Comparison of ENCODE assay signal across 13 cellular contexts in the genomic region with DNA sequence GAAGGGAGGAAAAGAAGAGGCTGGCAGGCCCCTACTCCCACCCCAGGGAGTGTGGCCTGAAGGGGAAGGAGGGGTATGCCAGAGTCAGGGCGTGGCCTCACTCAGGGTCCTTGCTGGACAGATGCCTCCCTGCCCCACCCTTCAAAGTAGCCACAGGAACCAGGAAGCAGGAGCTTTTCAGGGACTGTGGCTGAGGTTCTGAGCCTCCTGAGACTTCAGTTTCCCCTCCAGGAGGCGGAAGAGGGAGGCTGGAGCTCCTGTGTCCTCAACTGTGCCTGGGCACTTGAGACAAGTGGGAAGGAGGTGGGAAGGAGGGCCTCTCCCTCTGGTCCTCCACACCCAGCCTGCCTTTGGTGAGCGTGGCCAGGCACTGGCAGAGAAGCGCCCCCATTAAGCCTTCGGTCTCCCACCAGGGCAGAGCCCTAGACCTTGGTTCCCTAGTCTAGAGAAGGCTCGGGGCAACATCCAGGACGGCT. TPM values are rescaled to one million over a fixed set of nuclear protein-coding genes. Genes with fewer than 3 reads are reported as not detected.
A peak's percentile ranks its signal among the peaks of the same experiment; 100 is the strongest.
DNase-seq lines count a peak whose midpoint lies in the region; ATAC-seq, FAIRE-seq and TF ChIP-seq lines count a peak whose summit lies in the region.
"Had no signal": no experiment of that assay in that cellular context is flagged by ENCODE, and none has a peak within 500 bp of the region (broad histone marks: within the 10 kb centered on the region; RNA-seq: fewer than 3 reads in every experiment).

No MANE protein-coding gene starts in this region.

- POLR2A ChIA-PET in HepG2 (lab: Yijun Ruan, JAX) = interaction anchor here (0.5 to 1.9 kb wide), 9 partner anchors 11 to 229 kb away, joined by 3 to 5 read pairs (median 4); partner anchors contain the start of genes PSRC1, SARS1 and SORT1

- peak overlapping the region; percentile 91 for H3K4me3 Mint-ChIP-seq in neural crest cell
- H3K4me3 Mint-ChIP-seq: activated naive CD4-positive, alpha-beta T cell treated with anti-CD3 and anti-CD28 coated beads for 36 hours had no signal

- H3K27me3 Mint-ChIP-seq in neural crest cell (ENCODE audit: low read depth) = no peaks in the 10 kb centered on the region

- H3K79me2 ChIP-seq in HepG2 (ENCODE audit: insufficient read depth, low read length) (no peaks in the 10 kb centered on the region), GM23248 (ENCODE audit: insufficient read depth) (no peaks in the 10 kb centered on the region)

- no peaks in the 10 kb centered on the region for H3K9me2 ChIP-seq in GM23248 (ENCODE audit: insufficient read depth)

- TF ChIP-seq EP300 in HepG2 (IDR thresholded peaks at IDR 0.05; ENCODE audit: low read depth in 2 of 2, low read length in 2 of 2) (no peak), HepG2 (CRISPR knock-in tag; IDR thresholded peaks at IDR 0.05; ENCODE audit: borderline replicate concordance) (no peak)

- ATAC-seq in HepG2 = peak; percentile 24
- ATAC-seq in right lobe of liver = no peak
- no peak for ATAC-seq in omental fat pad (ENCODE audit: low FRiP score)
- no peak for ATAC-seq in GM21360 (IDR thresholded peaks at IDR 0.05; ENCODE audit: unreplicated experiment)
- no peak for ATAC-seq in GM21423 (IDR thresholded peaks at IDR 0.05; ENCODE audit: unreplicated experiment)
- ATAC-seq: PC-3 had no signal

- no peaks in the 10 kb centered on the region for H4K20me1 ChIP-seq in HepG2 (ENCODE audit: insufficient read depth, low read length)
- H4K20me1 ChIP-seq in GM23248 (ENCODE audit: insufficient read depth) = no peaks in the 10 kb centered on the region

- peaks cover 0 to 8% of the 10 kb centered on the region in 2 experiments; a peak in 1 of 5 replicates for H3K36me3 ChIP-seq in HepG2 (replicated peaks in 1 of 2; ENCODE audit: control insufficient read depth in 1 of 2, insufficient read depth in 2 of 2, low read length in 2 of 2)
- no peaks in the 10 kb centered on the region for H3K36me3 ChIP-seq in right lobe of liver
- no peaks in the 10 kb centered on the region for H3K36me3 ChIP-seq in GM23248 (ENCODE audit: low read depth)

- CTCF ChIA-PET in HepG2 (lab: Yijun Ruan, JAX; ENCODE audit: low intra/inter-chr PET ratio, low total read pairs) = interaction anchor here (1.6 kb wide), 1 partner anchor 54 kb away, joined by 3 read pairs; no protein-coding TSS in a partner anchor

- H3K9me3 Mint-ChIP-seq in neural crest cell = no peaks in the 10 kb centered on the region
- H3K9me3 Mint-ChIP-seq: activated naive CD4-positive, alpha-beta T cell treated with anti-CD3 and anti-CD28 coated beads for 36 hours had no signal

- H3K4me3 ChIP-seq in HepG2 (replicated peaks in 1 of 3; ENCODE audit: insufficient read depth in 1 of 3, low read depth in 2 of 3, low read length in 3 of 3) = peak overlapping the region; percentile 5 to 59 (median 12); a peak in 3 of 6 replicates
- H3K4me3 ChIP-seq in right lobe of liver = no peak overlapping the region
- H3K4me3 ChIP-seq in GM23248 = no peak overlapping the region

- peak overlapping the region; percentile 88 for H3K27ac ChIP-seq in HepG2 (ENCODE audit: extremely low read length, insufficient read depth, low read length)
- no peak overlapping the region for H3K27ac ChIP-seq in right lobe of liver
- H3K27ac ChIP-seq in epithelial cell of prostate = peak overlapping the region; percentile 40
- H3K27ac ChIP-seq in GM23248 = no peak overlapping the region

- H3K9me3 ChIP-seq in HepG2 (ENCODE audit: low read length) = no peaks in the 10 kb centered on the region
- no peaks in the 10 kb centered on the region for H3K9me3 ChIP-seq in right lobe of liver
- H3K9me3 ChIP-seq in GM23248 (ENCODE audit: low read depth) = no peaks in the 10 kb centered on the region

- intact Hi-C loops in HepG2 (cut with micrococcal nuclease; ENCODE audit: unreplicated experiment) (no loop called here), right lobe of liver (cut with DNase I) (no loop called here)

- in situ Hi-C loops in HepG2 (cut with HindIII; ENCODE audit: extremely low pct_ligation_motif_present, low pct_unique_long_range_greater_than_20kb) = no loop called here
- in situ Hi-C loops in GM23248 (cut with MboI) = no loop called here

- H3K9ac ChIP-seq in HepG2 (ENCODE audit: insufficient read depth, low read depth, low read length) = peak overlapping the region; percentile 71
- no peak overlapping the region for H3K9ac ChIP-seq in GM23248

- H2AFZ ChIP-seq in HepG2 (ENCODE audit: low read length) (no peak overlapping the region), GM23248 (no peak overlapping the region)

- TF ChIP-seq POLR2A in HepG2 (IDR thresholded peaks at IDR 0.05; ENCODE audit: insufficient read depth in 1 of 2, low read depth in 2 of 2, low read length in 2 of 2) (no peak), right lobe of liver (IDR thresholded peaks at IDR 0.05) (no peak)

- H3K27me3 ChIP-seq in HepG2 (ENCODE audit: control insufficient read depth in 1 of 2, insufficient read depth in 2 of 2, low read length in 2 of 2) (no peaks in the 10 kb centered on the region), right lobe of liver (no peaks in the 10 kb centered on the region), GM23248 (replicated peaks; ENCODE audit: insufficient read depth) (no peaks in the 10 kb centered on the region)

- TF ChIP-seq RAD21 in HepG2 (CRISPR knock-in tag; IDR thresholded peaks at IDR 0.05) = no peak

- TF ChIP-seq CTCF in HepG2 (CRISPR knock-in tag; IDR thresholded peaks at IDR 0.05) (no peak), right lobe of liver (IDR thresholded peaks at IDR 0.05) (no peak), neural crest cell (conservative IDR thresholded peaks at IDR 0.05) (peak; percentile 4), omental fat pad (IDR thresholded peaks at IDR 0.05) (no peak)

- peak overlapping the region; percentile 91 for H3K4me2 ChIP-seq in HepG2 (ENCODE audit: low read depth, low read length)
- H3K4me2 ChIP-seq in GM23248 (ENCODE audit: unreplicated experiment) = no peak overlapping the region

- DNase-seq in HepG2 (ENCODE audit: low spot score) = no peak
- DNase-seq in right lobe of liver = no peak
- no peak for DNase-seq in epithelial cell of prostate (ENCODE audit: low read depth, low spot score)
- DNase-seq in neural crest cell (ENCODE audit: low read depth, low spot score) = no peak
- DNase-seq in omental fat pad (ENCODE audit: low spot score) = no peak
- DNase-seq in GM23248 = no peak
- DNase-seq: activated naive CD4-positive, alpha-beta T cell treated with anti-CD3 and anti-CD28 coated beads for 36 hours; MM.1S; PC-3; stimulated activated CD4-positive, alpha-beta T cell treated with anti-CD3 and anti-CD28 coated beads, Interleukin-4, amount 100 ng/mL, for 4 hours had no signal

- H3K4me1 ChIP-seq in HepG2 (ENCODE audit: insufficient read depth, low read length) = peaks cover 43% of the 10 kb centered on the region
- H3K4me1 ChIP-seq in right lobe of liver = no peaks in the 10 kb centered on the region
- H3K4me1 ChIP-seq in GM23248 (ENCODE audit: insufficient read depth) = no peaks in the 10 kb centered on the region; the same call in 1 of the 2 replicates

- no CpG with 5 or more reads among the region's 7 CpGs for WGBS in HepG2 (ENCODE audit: low lambda C conversion rate)
- WGBS in right lobe of liver (ENCODE audit: insufficient coverage, low coverage, low lambda C conversion rate, missing lambda C conversion rate) = 100% methylated on average over 1 of the region's 7 CpGs
- 63 to 70% methylated on average over 7 of the region's 7 CpGs for WGBS in GM23248 (ENCODE audit: low coverage in 1 of 2, low lambda C conversion rate in 2 of 2, missing lambda C conversion rate in 2 of 2), 2 experiments

- no peaks in the 10 kb centered on the region for H3F3A ChIP-seq in GM23248 (ENCODE audit: insufficient read depth)

- FAIRE-seq in HepG2 (lab: Jason Lieb, UNC) = no peak

- H3K4me1 Mint-ChIP-seq in neural crest cell = peaks cover 76% of the 10 kb centered on the region

- H3K36me3 Mint-ChIP-seq in neural crest cell (ENCODE audit: low read depth) = peaks cover 23% of the 10 kb centered on the region

- peak overlapping the region; percentile 98 for H3K27ac Mint-ChIP-seq in neural crest cell (ENCODE audit: unreplicated experiment)
- H3K27ac Mint-ChIP-seq: activated naive CD4-positive, alpha-beta T cell treated with anti-CD3 and anti-CD28 coated beads for 36 hours had no signal

- BruUV-seq in HepG2 (replicated peaks; lab: Mats Ljungman, UMichigan) = no TSS peak

RNA-seq across cellular contexts. Expression of gene CELSR2, which starts 5.3 kb away (rescaled TPM):
- 3.1 and 4.0 TPM in 2 replicates for total RNA-seq in HepG2 (2016; rRNA removed; fragmentation: Illumina TruSeq; extraction: Trizol)
- total RNA-seq in HepG2 (2016; cell fraction: cytosol; rRNA removed; fragmentation: Illumina TruSeq; extraction: Trizol; ENCODE audit: low read depth) = 1.9 and 2.7 TPM in 2 replicates
- 2.4 and 4.3 TPM in 2 replicates for total RNA-seq in HepG2 (2016; cell fraction: insoluble cytoplasmic fraction; rRNA removed; fragmentation: Illumina TruSeq; extraction: Trizol)
- 1.9 and 2.3 TPM in 2 replicates for total RNA-seq in HepG2 (2016; cell fraction: membrane; rRNA removed; fragmentation: Illumina TruSeq; extraction: Trizol)
- 7.6 and 9.5 TPM in 2 replicates for total RNA-seq in HepG2 (2016; cell fraction: nucleus; rRNA removed; fragmentation: Illumina TruSeq; extraction: Trizol)
- polyA plus RNA-seq in HepG2 (2011; rRNA removed) = 6.6 and 7.8 TPM in 2 replicates
- 3.6 and 4.4 TPM in 2 replicates for polyA plus RNA-seq in HepG2 (2011; cell fraction: cytosol; rRNA removed)
- polyA plus RNA-seq in HepG2 (2011; cell fraction: nucleus; rRNA removed) = 23.5 and 27.3 TPM in 2 replicates
- polyA plus RNA-seq in HepG2 (2012) = 5.9 and 7.3 TPM in 2 replicates
- 0.35 and 0.41 TPM in 2 replicates for polyA plus RNA-seq in HepG2 (2016; cell fraction: cytosol; fragmentation: Illumina TruSeq; extraction: Trizol; ENCODE audit: low read depth)
- polyA plus RNA-seq in HepG2 (2016; cell fraction: insoluble cytoplasmic fraction; fragmentation: Illumina TruSeq; extraction: Trizol; ENCODE audit: low read depth) = 2.4 and 3.9 TPM in 2 replicates
- 0.68 TPM in 2 replicates for polyA plus RNA-seq in HepG2 (2016; cell fraction: membrane; fragmentation: Illumina TruSeq; extraction: Trizol; ENCODE audit: low read depth)
- polyA plus RNA-seq in HepG2 (2016; cell fraction: nucleus; fragmentation: Illumina TruSeq; extraction: Trizol; ENCODE audit: insufficient read depth, low read depth) = 18.1 and 20.4 TPM in 2 replicates
- polyA minus RNA-seq in HepG2 (2011; rRNA and poly(A)+ RNA removed; ENCODE audit: low replicate concordance) = 25.8 and 30.0 TPM in 2 replicates
- polyA minus RNA-seq in HepG2 (2011; cell fraction: cytosol; rRNA and poly(A)+ RNA removed) = 7.9 and 9.1 TPM in 2 replicates
- polyA minus RNA-seq in HepG2 (2011; cell fraction: nucleus; rRNA and poly(A)+ RNA removed) = 13.4 and 15.3 TPM in 2 replicates
- 1 to 10 TPM; 1.3 to 3.3 (median 3.0) TPM for total RNA-seq in right lobe of liver
- total RNA-seq in neural crest cell = 97.1 and 99.2 TPM in 2 replicates
- total RNA-seq in omental fat pad = 1 to 10 TPM; 1.6 to 2.6 (median 1.9) TPM
- total RNA-seq in GM23248 (2014; rRNA removed; shearing (Covaris generic)) = 0.13 and 0.32 TPM in 2 replicates
- 0.11 and 0.25 TPM in 2 replicates for polyA plus RNA-seq in GM23248 (2016; fragmentation: Nextera tagmentation; extraction: Ambion mirVana)

RNA-seq across cellular contexts. Expression of gene PSRC1, which starts 28.3 kb away (rescaled TPM):
- total RNA-seq in HepG2 (2016; rRNA removed; fragmentation: Illumina TruSeq; extraction: Trizol) (26.5 and 28.6 TPM in 2 replicates), right lobe of liver (1 to 10 TPM in 5 of 6 experiments, under 1 TPM in 1; 0.70 to 3.4 (median 1.5) TPM), neural crest cell (100 and 102 TPM in 2 replicates), omental fat pad (1 to 10 TPM; 1.7 to 8.7 (median 2.1) TPM)
- 15.7 and 18.2 TPM in 2 replicates for total RNA-seq in HepG2 (2016; cell fraction: cytosol; rRNA removed; fragmentation: Illumina TruSeq; extraction: Trizol; ENCODE audit: low read depth)
- total RNA-seq in HepG2 (2016; cell fraction: insoluble cytoplasmic fraction; rRNA removed; fragmentation: Illumina TruSeq; extraction: Trizol) = 23.7 and 27.5 TPM in 2 replicates
- total RNA-seq in HepG2 (2016; cell fraction: membrane; rRNA removed; fragmentation: Illumina TruSeq; extraction: Trizol) = 24.4 and 25.4 TPM in 2 replicates
- 23.6 and 27.9 TPM in 2 replicates for total RNA-seq in HepG2 (2016; cell fraction: nucleus; rRNA removed; fragmentation: Illumina TruSeq; extraction: Trizol)
- polyA plus RNA-seq in HepG2 (2011; rRNA removed) (23.9 and 30.3 TPM in 2 replicates), GM23248 (2016; fragmentation: Nextera tagmentation; extraction: Ambion mirVana) (11.6 and 15.3 TPM in 2 replicates)
- 11.8 and 18.1 TPM in 2 replicates for polyA plus RNA-seq in HepG2 (2011; cell fraction: cytosol; rRNA removed)
- polyA plus RNA-seq in HepG2 (2011; cell fraction: nucleus; rRNA removed) = 104 and 135 TPM in 2 replicates
- polyA plus RNA-seq in HepG2 (2012) = 12.2 and 19.3 TPM in 2 replicates
- polyA plus RNA-seq in HepG2 (2016; cell fraction: cytosol; fragmentation: Illumina TruSeq; extraction: Trizol; ENCODE audit: low read depth) = 13.9 and 14.3 TPM in 2 replicates
- polyA plus RNA-seq in HepG2 (2016; cell fraction: insoluble cytoplasmic fraction; fragmentation: Illumina TruSeq; extraction: Trizol; ENCODE audit: low read depth) = 37.5 and 41.0 TPM in 2 replicates
- polyA plus RNA-seq in HepG2 (2016; cell fraction: membrane; fragmentation: Illumina TruSeq; extraction: Trizol; ENCODE audit: low read depth) = 24.3 and 27.2 TPM in 2 replicates
- polyA plus RNA-seq in HepG2 (2016; cell fraction: nucleus; fragmentation: Illumina TruSeq; extraction: Trizol; ENCODE audit: insufficient read depth, low read depth) = 82.1 and 85.7 TPM in 2 replicates
- polyA minus RNA-seq in HepG2 (2011; rRNA and poly(A)+ RNA removed; ENCODE audit: low replicate concordance) = 12.7 and 26.2 TPM in 2 replicates
- 7.7 and 12.2 TPM in 2 replicates for polyA minus RNA-seq in HepG2 (2011; cell fraction: cytosol; rRNA and poly(A)+ RNA removed)
- polyA minus RNA-seq in HepG2 (2011; cell fraction: nucleus; rRNA and poly(A)+ RNA removed) = 12.3 and 21.4 TPM in 2 replicates
- 15.6 and 20.5 TPM in 2 replicates for total RNA-seq in GM23248 (2014; rRNA removed; shearing (Covaris generic))

RNA-seq across cellular contexts. Expression of gene SARS1, which starts 40.9 kb away (rescaled TPM):
- total RNA-seq in HepG2 (2016; rRNA removed; fragmentation: Illumina TruSeq; extraction: Trizol) (134 and 166 TPM in 2 replicates), right lobe of liver (100 to 1,000 TPM in 2 of 6 experiments, 10 to 100 TPM in 4; 73.5 to 123 (median 91.6) TPM), neural crest cell (156 and 158 TPM in 2 replicates), omental fat pad (100 to 1,000 TPM; 109 to 151 (median 132) TPM)
- total RNA-seq in HepG2 (2016; cell fraction: cytosol; rRNA removed; fragmentation: Illumina TruSeq; extraction: Trizol; ENCODE audit: low read depth) = 35.5 and 37.6 TPM in 2 replicates
- total RNA-seq in HepG2 (2016; cell fraction: insoluble cytoplasmic fraction; rRNA removed; fragmentation: Illumina TruSeq; extraction: Trizol) = 133 and 171 TPM in 2 replicates
- total RNA-seq in HepG2 (2016; cell fraction: membrane; rRNA removed; fragmentation: Illumina TruSeq; extraction: Trizol) = 59.1 and 63.3 TPM in 2 replicates
- total RNA-seq in HepG2 (2016; cell fraction: nucleus; rRNA removed; fragmentation: Illumina TruSeq; extraction: Trizol) = 64.5 and 74.2 TPM in 2 replicates
- polyA plus RNA-seq in HepG2 (2011; rRNA removed) (103 and 142 TPM in 2 replicates), GM23248 (2016; fragmentation: Nextera tagmentation; extraction: Ambion mirVana) (353 and 355 TPM in 2 replicates)
- 112 and 159 TPM in 2 replicates for polyA plus RNA-seq in HepG2 (2011; cell fraction: cytosol; rRNA removed)
- polyA plus RNA-seq in HepG2 (2011; cell fraction: nucleus; rRNA removed) = 105 and 142 TPM in 2 replicates
- 149 and 254 TPM in 2 replicates for polyA plus RNA-seq in HepG2 (2012)
- 26.3 and 26.7 TPM in 2 replicates for polyA plus RNA-seq in HepG2 (2016; cell fraction: cytosol; fragmentation: Illumina TruSeq; extraction: Trizol; ENCODE audit: low read depth)
- polyA plus RNA-seq in HepG2 (2016; cell fraction: insoluble cytoplasmic fraction; fragmentation: Illumina TruSeq; extraction: Trizol; ENCODE audit: low read depth) = 147 and 154 TPM in 2 replicates
- 40.9 and 46.0 TPM in 2 replicates for polyA plus RNA-seq in HepG2 (2016; cell fraction: membrane; fragmentation: Illumina TruSeq; extraction: Trizol; ENCODE audit: low read depth)
- 89.4 and 93.0 TPM in 2 replicates for polyA plus RNA-seq in HepG2 (2016; cell fraction: nucleus; fragmentation: Illumina TruSeq; extraction: Trizol; ENCODE audit: insufficient read depth, low read depth)
- polyA minus RNA-seq in HepG2 (2011; rRNA and poly(A)+ RNA removed; ENCODE audit: low replicate concordance) = 99.8 and 124 TPM in 2 replicates
- polyA minus RNA-seq in HepG2 (2011; cell fraction: cytosol; rRNA and poly(A)+ RNA removed) = 50.9 and 77.1 TPM in 2 replicates
- 83.3 and 131 TPM in 2 replicates for polyA minus RNA-seq in HepG2 (2011; cell fraction: nucleus; rRNA and poly(A)+ RNA removed)
- total RNA-seq in GM23248 (2014; rRNA removed; shearing (Covaris generic)) = 365 and 410 TPM in 2 replicates

RNA-seq across cellular contexts. Expression of gene MYBPHL, which starts 52.2 kb away (rescaled TPM):
- total RNA-seq in HepG2 (2016; rRNA removed; fragmentation: Illumina TruSeq; extraction: Trizol) (3.8 and 5.7 TPM in 2 replicates), right lobe of liver (not detected), neural crest cell (0.82 TPM in 1 of 2 replicates, not detected in the other), omental fat pad (not detected)
- 3.1 and 3.6 TPM in 2 replicates for total RNA-seq in HepG2 (2016; cell fraction: cytosol; rRNA removed; fragmentation: Illumina TruSeq; extraction: Trizol; ENCODE audit: low read depth)
- total RNA-seq in HepG2 (2016; cell fraction: insoluble cytoplasmic fraction; rRNA removed; fragmentation: Illumina TruSeq; extraction: Trizol) = 2.8 and 5.0 TPM in 2 replicates
- total RNA-seq in HepG2 (2016; cell fraction: membrane; rRNA removed; fragmentation: Illumina TruSeq; extraction: Trizol) = 3.2 and 3.4 TPM in 2 replicates
- 2.4 and 2.6 TPM in 2 replicates for total RNA-seq in HepG2 (2016; cell fraction: nucleus; rRNA removed; fragmentation: Illumina TruSeq; extraction: Trizol)
- polyA plus RNA-seq in HepG2 (2011; rRNA removed) (3.7 and 6.1 TPM in 2 replicates), GM23248 (2016; fragmentation: Nextera tagmentation; extraction: Ambion mirVana) (not detected in 2 replicates)
- polyA plus RNA-seq in HepG2 (2011; cell fraction: cytosol; rRNA removed) = 4.3 and 4.4 TPM in 2 replicates
- 6.0 and 7.0 TPM in 2 replicates for polyA plus RNA-seq in HepG2 (2011; cell fraction: nucleus; rRNA removed)
- polyA plus RNA-seq in HepG2 (2012) = 2.5 and 2.7 TPM in 2 replicates
- polyA plus RNA-seq in HepG2 (2016; cell fraction: cytosol; fragmentation: Illumina TruSeq; extraction: Trizol; ENCODE audit: low read depth) = 2.2 TPM in 2 replicates
- 4.9 and 5.8 TPM in 2 replicates for polyA plus RNA-seq in HepG2 (2016; cell fraction: insoluble cytoplasmic fraction; fragmentation: Illumina TruSeq; extraction: Trizol; ENCODE audit: low read depth)
- 2.6 and 2.9 TPM in 2 replicates for polyA plus RNA-seq in HepG2 (2016; cell fraction: membrane; fragmentation: Illumina TruSeq; extraction: Trizol; ENCODE audit: low read depth)
- polyA plus RNA-seq in HepG2 (2016; cell fraction: nucleus; fragmentation: Illumina TruSeq; extraction: Trizol; ENCODE audit: insufficient read depth, low read depth) = 4.3 and 5.1 TPM in 2 replicates
- 0.30 and 3.0 TPM in 2 replicates for polyA minus RNA-seq in HepG2 (2011; rRNA and poly(A)+ RNA removed; ENCODE audit: low replicate concordance)
- 1.1 and 1.3 TPM in 2 replicates for polyA minus RNA-seq in HepG2 (2011; cell fraction: cytosol; rRNA and poly(A)+ RNA removed)
- polyA minus RNA-seq in HepG2 (2011; cell fraction: nucleus; rRNA and poly(A)+ RNA removed) = 2.3 and 2.9 TPM in 2 replicates
- total RNA-seq in GM23248 (2014; rRNA removed; shearing (Covaris generic)) = not detected in 2 replicates
- total RNA-seq: activated naive CD4-positive, alpha-beta T cell treated with anti-CD3 and anti-CD28 coated beads for 36 hours; mononuclear cell; PC-3 had no signal

Comparison
In these comparisons a context has a peak if more than half of its experiments do, and no peak if none do; other contexts are left out.
1. H3K27ac ChIP-seq: peak in HepG2 (single experiment) and epithelial cell of prostate (single experiment); none in right lobe of liver (0 of 3) and GM23248 (single experiment).
2. H3K4me3 ChIP-seq: peak in HepG2 (3 of 3); none in right lobe of liver (0 of 3) and GM23248 (single experiment).